ENCODE assay signal across 18 cellular contexts in genomic region chr20:46551508-46552280, GRCh38. TPM values are rescaled to one million over a fixed set of nuclear protein-coding genes. Genes with fewer than 3 reads are reported as not detected.
DNase-seq lines count a peak whose midpoint lies in the region; ATAC-seq and TF ChIP-seq lines count a peak whose summit lies in the region.
"Had no signal": no experiment of that assay in that cellular context is flagged by ENCODE, and none has a peak within 500 bp of the region (broad histone marks: within the 10 kb centered on the region; RNA-seq: fewer than 3 reads in every experiment).

No MANE protein-coding gene starts in this region.

- DNase-seq in activated CD4-positive, alpha-beta memory T cell treated with anti-CD3 and anti-CD28 coated beads, Interleukin-2, amount 10 ng/mL, durations not matched to agents 7 days and 5 days, result no peak
- DNase-seq in activated CD4-positive, alpha-beta memory T cell treated with anti-CD3 and anti-CD28 coated beads for 36 hours, result no peak
- DNase-seq in activated CD8-positive, alpha-beta T cell treated with anti-CD3 and anti-CD28 coated beads, Interleukin-2, amount 10 ng/mL, durations not matched to agents 7 days and 5 days, result no peak
- peak; percentile 21 for DNase-seq in neural progenitor cell (ENCODE audit: low spot score)
- DNase-seq in stimulated activated CD4-positive, alpha-beta T cell treated with anti-CD3 and anti-CD28 coated beads, Interleukin-2, amount 100 ng/mL, for 24 hours, result no peak
- no peak for DNase-seq in stimulated activated naive CD4-positive, alpha-beta T cell treated with Interleukin-2 at 50 U/mL for 16 hours (lab: John Stamatoyannopoulos, UW)
- DNase-seq: activated CD4-positive, alpha-beta T cell treated with anti-CD3 and anti-CD28 coated beads for 1 hour; hypothalamus; left lung; NCI-H1092 treated with DMSO at 0.1 percent for 48 hours; NCI-H2171; spleen; stomach had no signal

- ATAC-seq in HG02759 (IDR thresholded peaks at IDR 0.05; ENCODE audit: unreplicated experiment) (peak; percentile 34), HG02623 (IDR thresholded peaks at IDR 0.05; ENCODE audit: unreplicated experiment) (no peak)
- ATAC-seq in activated CD8-positive, alpha-beta T cell treated with anti-CD3 and anti-CD28 coated beads, Interleukin-2, amount 10 ng/mL, durations not matched to agents 7 days and 5 days, result no peak
- ATAC-seq: left lung had no signal

- H3K27ac Mint-ChIP-seq in activated CD4-positive, alpha-beta memory T cell treated with anti-CD3 and anti-CD28 coated beads, Interleukin-2, amount 10 ng/mL, durations not matched to agents 7 days and 5 days, result peak overlapping the region; percentile 91
- H3K27ac Mint-ChIP-seq in activated CD4-positive, alpha-beta memory T cell treated with anti-CD3 and anti-CD28 coated beads for 36 hours, result no peak overlapping the region
- H3K27ac Mint-ChIP-seq in activated CD8-positive, alpha-beta T cell treated with anti-CD3 and anti-CD28 coated beads, Interleukin-2, amount 10 ng/mL, durations not matched to agents 7 days and 5 days, result peak overlapping the region; percentile 92
- H3K27ac Mint-ChIP-seq in neural progenitor cell, result peak overlapping the region; percentile 100

- peaks cover 26% of the 10 kb centered on the region for H3K4me1 Mint-ChIP-seq in activated CD4-positive, alpha-beta memory T cell treated with anti-CD3 and anti-CD28 coated beads, Interleukin-2, amount 10 ng/mL, durations not matched to agents 7 days and 5 days
- peaks cover 28% of the 10 kb centered on the region for H3K4me1 Mint-ChIP-seq in activated CD4-positive, alpha-beta memory T cell treated with anti-CD3 and anti-CD28 coated beads for 36 hours (ENCODE audit: low read depth)
- H3K4me1 Mint-ChIP-seq in activated CD8-positive, alpha-beta T cell treated with anti-CD3 and anti-CD28 coated beads, Interleukin-2, amount 10 ng/mL, durations not matched to agents 7 days and 5 days (ENCODE audit: low read depth), result peaks cover 62% of the 10 kb centered on the region
- H3K4me1 Mint-ChIP-seq in neural progenitor cell, result peaks cover 44% of the 10 kb centered on the region

- peaks cover 3% of the 10 kb centered on the region for H3K36me3 Mint-ChIP-seq in activated CD4-positive, alpha-beta memory T cell treated with anti-CD3 and anti-CD28 coated beads, Interleukin-2, amount 10 ng/mL, durations not matched to agents 7 days and 5 days (ENCODE audit: low read depth)
- no peaks in the 10 kb centered on the region for H3K36me3 Mint-ChIP-seq in activated CD4-positive, alpha-beta memory T cell treated with anti-CD3 and anti-CD28 coated beads for 36 hours
- no peaks in the 10 kb centered on the region for H3K36me3 Mint-ChIP-seq in activated CD8-positive, alpha-beta T cell treated with anti-CD3 and anti-CD28 coated beads, Interleukin-2, amount 10 ng/mL, durations not matched to agents 7 days and 5 days (ENCODE audit: low read depth)
- H3K36me3 Mint-ChIP-seq in neural progenitor cell, result no peaks in the 10 kb centered on the region

- POLR2A ChIA-PET in activated CD4-positive, alpha-beta memory T cell treated with anti-CD3 and anti-CD28 coated beads, Interleukin-2, amount 10 ng/mL, durations not matched to agents 7 days and 5 days (lab: Charles Lee), result interaction anchor here (0.6 to 2.0 kb wide), 2 partner anchors 10 to 1197 kb away, joined by 3 to 8 read pairs; no protein-coding TSS in a partner anchor
- POLR2A ChIA-PET in activated CD4-positive, alpha-beta memory T cell treated with anti-CD3 and anti-CD28 coated beads for 36 hours (lab: Charles Lee), result no interaction called here
- POLR2A ChIA-PET in activated CD8-positive, alpha-beta T cell treated with anti-CD3 and anti-CD28 coated beads, Interleukin-2, amount 10 ng/mL, durations not matched to agents 7 days and 5 days (lab: Charles Lee), result interaction anchor here (1.1 kb wide), 1 partner anchor 11 kb away, joined by 6 read pairs; no protein-coding TSS in a partner anchor

- no peak overlapping the region for H3K4me3 ChIP-seq in neural progenitor cell
- H3K4me3 ChIP-seq: left lung, spleen, stomach had no signal

- no peaks in the 10 kb centered on the region for H3K9me3 ChIP-seq in neural progenitor cell (ENCODE audit: low read depth)
- H3K9me3 ChIP-seq: left lung, spleen, stomach had no signal

- peak overlapping the region; percentile 50 for H2AFZ ChIP-seq in neural progenitor cell (replicated peaks)

- intact Hi-C loops in activated CD4-positive, alpha-beta memory T cell treated with anti-CD3 and anti-CD28 coated beads for 36 hours (cut with micrococcal nuclease), result loop anchor here (2.0 to 10.0 kb wide), 2 partner anchors 39 to 933 kb away; partner anchors contain the start of gene ZNF334

- H4K20me1 ChIP-seq in neural progenitor cell (ENCODE audit: low read depth), result no peaks in the 10 kb centered on the region

- H3K36me3 ChIP-seq in neural progenitor cell, result no peaks in the 10 kb centered on the region
- H3K36me3 ChIP-seq: left lung, spleen, stomach had no signal

- no peaks in the 10 kb centered on the region for H3F3A ChIP-seq in neural progenitor cell (ENCODE audit: low read depth)

- no peak for TF ChIP-seq CTCF in neural progenitor cell (IDR thresholded peaks at IDR 0.05)

- peaks cover 9% of the 10 kb centered on the region for H3K4me1 ChIP-seq in neural progenitor cell

- H3K27ac ChIP-seq in neural progenitor cell, result no peak overlapping the region
- H3K27ac ChIP-seq: left lung, stomach had no signal

- no peak overlapping the region for H3K4me3 Mint-ChIP-seq in activated CD4-positive, alpha-beta memory T cell treated with anti-CD3 and anti-CD28 coated beads, Interleukin-2, amount 10 ng/mL, durations not matched to agents 7 days and 5 days
- H3K4me3 Mint-ChIP-seq in activated CD4-positive, alpha-beta memory T cell treated with anti-CD3 and anti-CD28 coated beads for 36 hours, result no peak overlapping the region
- H3K4me3 Mint-ChIP-seq in activated CD8-positive, alpha-beta T cell treated with anti-CD3 and anti-CD28 coated beads, Interleukin-2, amount 10 ng/mL, durations not matched to agents 7 days and 5 days, result no peak overlapping the region
- peak overlapping the region; percentile 40 for H3K4me3 Mint-ChIP-seq in neural progenitor cell

- CTCF ChIA-PET in activated CD4-positive, alpha-beta memory T cell treated with anti-CD3 and anti-CD28 coated beads, Interleukin-2, amount 10 ng/mL, durations not matched to agents 7 days and 5 days (lab: Charles Lee), result interaction anchor here (0.9 to 3.6 kb wide), 8 partner anchors 10 to 833 kb away, joined by 3 to 12 read pairs (median 4); partner anchors contain the start of gene ZNF334
- CTCF ChIA-PET in activated CD4-positive, alpha-beta memory T cell treated with anti-CD3 and anti-CD28 coated beads for 36 hours (lab: Charles Lee), result interaction anchor here (0.6 to 2.6 kb wide), 5 partner anchors 11 to 951 kb away, joined by 3 to 12 read pairs (median 3); no protein-coding TSS in a partner anchor
- CTCF ChIA-PET in activated CD8-positive, alpha-beta T cell treated with anti-CD3 and anti-CD28 coated beads, Interleukin-2, amount 10 ng/mL, durations not matched to agents 7 days and 5 days (lab: Charles Lee), result interaction anchor here (0.9 to 4.4 kb wide), 7 partner anchors 7 to 137 kb away, joined by 3 to 25 read pairs (median 11); partner anchors contain the start of gene TP53RK

- H3K9me3 Mint-ChIP-seq in activated CD4-positive, alpha-beta memory T cell treated with anti-CD3 and anti-CD28 coated beads, Interleukin-2, amount 10 ng/mL, durations not matched to agents 7 days and 5 days, result no peaks in the 10 kb centered on the region
- no peaks in the 10 kb centered on the region for H3K9me3 Mint-ChIP-seq in activated CD4-positive, alpha-beta memory T cell treated with anti-CD3 and anti-CD28 coated beads for 36 hours
- H3K9me3 Mint-ChIP-seq in activated CD8-positive, alpha-beta T cell treated with anti-CD3 and anti-CD28 coated beads, Interleukin-2, amount 10 ng/mL, durations not matched to agents 7 days and 5 days (ENCODE audit: insufficient read depth), result no peaks in the 10 kb centered on the region
- H3K9me3 Mint-ChIP-seq in neural progenitor cell, result no peaks in the 10 kb centered on the region

- H3K27me3 ChIP-seq in neural progenitor cell, result peaks cover under 1% of the 10 kb centered on the region

- no peak overlapping the region for H3K9ac ChIP-seq in neural progenitor cell

- H3K4me2 ChIP-seq in neural progenitor cell, result peak overlapping the region; percentile 38

- no peaks in the 10 kb centered on the region for H3K79me2 ChIP-seq in neural progenitor cell (ENCODE audit: low read depth)

- H3K27me3 Mint-ChIP-seq in activated CD4-positive, alpha-beta memory T cell treated with anti-CD3 and anti-CD28 coated beads, Interleukin-2, amount 10 ng/mL, durations not matched to agents 7 days and 5 days, result no peaks in the 10 kb centered on the region
- H3K27me3 Mint-ChIP-seq in activated CD4-positive, alpha-beta memory T cell treated with anti-CD3 and anti-CD28 coated beads for 36 hours, result peaks cover 1% of the 10 kb centered on the region
- peaks cover 3% of the 10 kb centered on the region for H3K27me3 Mint-ChIP-seq in activated CD8-positive, alpha-beta T cell treated with anti-CD3 and anti-CD28 coated beads, Interleukin-2, amount 10 ng/mL, durations not matched to agents 7 days and 5 days (ENCODE audit: low read depth)
- peaks cover 2% of the 10 kb centered on the region for H3K27me3 Mint-ChIP-seq in neural progenitor cell (ENCODE audit: insufficient read depth, low read depth)

RNA-seq across cellular contexts. Expression of gene OCSTAMP, which starts 1.2 kb away (rescaled TPM):
- total RNA-seq in activated CD4-positive, alpha-beta memory T cell treated with anti-CD3 and anti-CD28 coated beads, Interleukin-2, amount 10 ng/mL, durations not matched to agents 7 days and 5 days, result under 1 TPM in 1 of 2 experiments, not detected in 1; 0.15 TPM
- total RNA-seq in activated CD4-positive, alpha-beta memory T cell treated with anti-CD3 and anti-CD28 coated beads for 36 hours, result under 1 TPM; 0.64 to 0.73 TPM
- total RNA-seq in activated CD8-positive, alpha-beta T cell treated with anti-CD3 and anti-CD28 coated beads, Interleukin-2, amount 10 ng/mL, durations not matched to agents 7 days and 5 days, result not detected
- not detected in 2 replicates for total RNA-seq in neural progenitor cell (ENCODE audit: low replicate concordance)
- total RNA-seq: cardiac septum, left lung, posterior vena cava, spleen, stomach, urinary bladder had no signal

RNA-seq across cellular contexts. Expression of gene ZNF334, which starts 38.3 kb away (rescaled TPM):
- total RNA-seq in activated CD4-positive, alpha-beta memory T cell treated with anti-CD3 and anti-CD28 coated beads, Interleukin-2, amount 10 ng/mL, durations not matched to agents 7 days and 5 days, result 1 to 10 TPM; 1.4 TPM
- 1 to 10 TPM; 1.1 to 2.2 TPM for total RNA-seq in activated CD4-positive, alpha-beta memory T cell treated with anti-CD3 and anti-CD28 coated beads for 36 hours
- 1 to 10 TPM; 1.1 to 1.3 TPM for total RNA-seq in activated CD8-positive, alpha-beta T cell treated with anti-CD3 and anti-CD28 coated beads, Interleukin-2, amount 10 ng/mL, durations not matched to agents 7 days and 5 days
- total RNA-seq in neural progenitor cell (ENCODE audit: low replicate concordance), result 29.0 and 45.9 TPM in 2 replicates
